In genomic region chr4:10107111-10108091, GRCh38 we compare ENCODE assay signal across 10 cellular contexts. TPM values are rescaled to one million over a fixed set of nuclear protein-coding genes. Genes with fewer than 3 reads are reported as not detected.
DNase-seq lines count a peak whose midpoint lies in the region; ATAC-seq, FAIRE-seq and TF ChIP-seq lines count a peak whose summit lies in the region.
"Had no signal": no experiment of that assay in that cellular context is flagged by ENCODE, and none has a peak within 500 bp of the region (broad histone marks: within the 10 kb centered on the region; RNA-seq: fewer than 3 reads in every experiment).

No MANE protein-coding gene starts in this region.

- ATAC-seq in left lung = peak; percentile 25
- no peak for ATAC-seq in HG02884 (IDR thresholded peaks at IDR 0.05; ENCODE audit: unreplicated experiment)

- DNase-seq in T-helper 2 cell treated with Interferon-gamma antibody and Interleukin-4, amounts not matched to agents 5 μg/mL and 100 μg/mL, for 36 hours (ENCODE audit: low spot score) = no peak
- DNase-seq in T-helper 2 cell (no peak), astrocyte (ENCODE audit: low read depth) (no peak), left lung (peak in 1 of 2 donors; percentile 56), tibial artery (no peak), NCI-H146 treated with DMSO at 0.1 percent for 48 hours (lab: John Stamatoyannopoulos, UW; ENCODE audit: unreplicated experiment) (no peak), UCSD-AML1 (lab: John Stamatoyannopoulos, UW; ENCODE audit: unreplicated experiment) (no peak)
- DNase-seq: NCI-H1048 had no signal

- no peak overlapping the region for H2AFZ ChIP-seq in astrocyte (ENCODE audit: low read depth, low read length)

- H3K4me3 ChIP-seq in astrocyte (ENCODE audit: insufficient read depth, low read depth, low read length) (peak overlapping the region; percentile 8), left lung (no peak overlapping the region), tibial artery (peak overlapping the region; percentile 33 to 42)

- H3K27ac ChIP-seq in astrocyte (ENCODE audit: low read depth, low read length) (peak overlapping the region; percentile 85), left lung (peak overlapping the region; percentile 66 to 74), tibial artery (peak overlapping the region; percentile 95 to 96)

- peak overlapping the region; percentile 98 for H3K4me2 ChIP-seq in astrocyte (ENCODE audit: low read length)

- FAIRE-seq in astrocyte (lab: Jason Lieb, UNC) = peak; percentile 74
- FAIRE-seq: A204.1 had no signal

- peaks cover 98% of the 10 kb centered on the region for H4K20me1 ChIP-seq in astrocyte (ENCODE audit: insufficient read depth, low read length)

- H3K4me1 Mint-ChIP-seq in T-helper 2 cell treated with Interferon-gamma antibody and Interleukin-4, amounts not matched to agents 5 μg/mL and 100 μg/mL, for 36 hours (ENCODE audit: low read depth) = peaks cover 90% of the 10 kb centered on the region
- peaks cover 74% of the 10 kb centered on the region for H3K4me1 Mint-ChIP-seq in astrocyte (ENCODE audit: low read depth, unreplicated experiment)

- no peaks in the 10 kb centered on the region for H3K27me3 Mint-ChIP-seq in T-helper 2 cell treated with Interferon-gamma antibody and Interleukin-4, amounts not matched to agents 5 μg/mL and 100 μg/mL, for 36 hours (ENCODE audit: low read depth)
- H3K27me3 Mint-ChIP-seq in astrocyte (ENCODE audit: low read depth, unreplicated experiment) = no peaks in the 10 kb centered on the region

- intact Hi-C loops in left lung (cut with DNase I) (no loop called here), tibial artery (cut with DNase I; ENCODE audit: low total_unique reads) (no loop called here)

- peaks cover 82% of the 10 kb centered on the region for H3K36me3 Mint-ChIP-seq in T-helper 2 cell treated with Interferon-gamma antibody and Interleukin-4, amounts not matched to agents 5 μg/mL and 100 μg/mL, for 36 hours (ENCODE audit: low read depth)
- H3K36me3 Mint-ChIP-seq in astrocyte (ENCODE audit: low read depth, unreplicated experiment) = peaks cover 34% of the 10 kb centered on the region

- H3K4me3 Mint-ChIP-seq in T-helper 2 cell treated with Interferon-gamma antibody and Interleukin-4, amounts not matched to agents 5 μg/mL and 100 μg/mL, for 36 hours = peak overlapping the region; percentile 70
- peak overlapping the region; percentile 67 for H3K4me3 Mint-ChIP-seq in astrocyte (ENCODE audit: unreplicated experiment)

- H3K27me3 ChIP-seq in astrocyte (ENCODE audit: insufficient read depth, low read length) = no peaks in the 10 kb centered on the region
- H3K27me3 ChIP-seq in left lung = no peaks in the 10 kb centered on the region
- H3K27me3 ChIP-seq in tibial artery = no peaks in the 10 kb centered on the region

- H3K27ac Mint-ChIP-seq in T-helper 2 cell treated with Interferon-gamma antibody and Interleukin-4, amounts not matched to agents 5 μg/mL and 100 μg/mL, for 36 hours = peak overlapping the region; percentile 64
- peak overlapping the region; percentile 20 for H3K27ac Mint-ChIP-seq in astrocyte (ENCODE audit: unreplicated experiment)

- H3K79me2 ChIP-seq in astrocyte (ENCODE audit: insufficient read depth, low read length) = peaks cover 100% of the 10 kb centered on the region

- H3K36me3 ChIP-seq in astrocyte (ENCODE audit: insufficient read depth, low read length) = peaks cover 44% of the 10 kb centered on the region
- peaks cover 0 to 71% of the 10 kb centered on the region in 2 donors for H3K36me3 ChIP-seq in left lung
- H3K36me3 ChIP-seq in tibial artery = peaks cover 17 to 58% (median 50%) of the 10 kb centered on the region in 3 donors

- H3K4me1 ChIP-seq in astrocyte (ENCODE audit: insufficient read depth, low read length) (peaks cover 77% of the 10 kb centered on the region), left lung (peaks cover 54 to 97% of the 10 kb centered on the region in 2 donors), tibial artery (peaks cover 11 to 100% (median 98%) of the 10 kb centered on the region in 4 donors)

- H3K9me3 Mint-ChIP-seq in T-helper 2 cell treated with Interferon-gamma antibody and Interleukin-4, amounts not matched to agents 5 μg/mL and 100 μg/mL, for 36 hours = no peaks in the 10 kb centered on the region
- no peaks in the 10 kb centered on the region for H3K9me3 Mint-ChIP-seq in astrocyte (ENCODE audit: unreplicated experiment)

- TF ChIP-seq CTCF in astrocyte (IDR thresholded peaks at IDR 0.05; ENCODE audit: insufficient read depth, low read depth, low read length) (no peak), left lung (IDR thresholded peaks at IDR 0.05) (no peak), tibial artery (IDR thresholded peaks at IDR 0.05) (no peak)

- H3K9me3 ChIP-seq in astrocyte (ENCODE audit: insufficient read depth, low read depth, low read length) (no peaks in the 10 kb centered on the region), left lung (no peaks in the 10 kb centered on the region), tibial artery (no peaks in the 10 kb centered on the region)

- peak overlapping the region; percentile 26 for H3K9ac ChIP-seq in astrocyte (ENCODE audit: low read length)

RNA-seq across cellular contexts. Expression of gene WDR1, which starts 9.2 kb away (rescaled TPM):
- total RNA-seq in astrocyte (558 and 620 TPM in 2 replicates), left lung (100 to 1,000 TPM; 215 to 303 TPM)

Comparison
In these comparisons a context has a peak if more than half of its experiments do, and no peak if none do; other contexts are left out.
1. H3K4me3 ChIP-seq: peak in astrocyte (single experiment) and tibial artery (2 of 2); none in left lung (0 of 2).
2. Peak in every context shown above with its lines, with median percentiles within 50 percentile points of each other: H3K27ac ChIP-seq.